In genomic region chr9:16147726-16148125, GRCh38 we compare ENCODE assay signal across 15 cellular contexts.
"Had no signal": no experiment of that assay in that cellular context is flagged by ENCODE, and none has a peak within 500 bp of the region (broad histone marks: within the 10 kb centered on the region; RNA-seq: fewer than 3 reads in every experiment).

No MANE protein-coding gene starts in this region.

- ATAC-seq: activated naive CD8-positive, alpha-beta T cell treated with anti-CD3 and anti-CD28 coated beads, Interleukin-2, amount 50 U/mL, for 24 hours; activated T-helper 17 cell treated with anti-CD3 and anti-CD28 coated beads, Interleukin-2, amount 50 U/mL, for 72 hours; psoas muscle had no signal

- H3K4me1 Mint-ChIP-seq: activated T-helper 17 cell treated with anti-CD3 and anti-CD28 coated beads, Interleukin-2, amount 50 U/mL, for 72 hours had no signal

- H3K4me3 Mint-ChIP-seq: activated naive CD4-positive, alpha-beta T cell treated with anti-CD3 and anti-CD28 coated beads for 36 hours; activated naive CD8-positive, alpha-beta T cell treated with anti-CD3 and anti-CD28 coated beads, Interleukin-2, amount 50 U/mL, for 24 hours; activated T-helper 17 cell treated with anti-CD3 and anti-CD28 coated beads, Interleukin-2, amount 50 U/mL, for 72 hours; stimulated activated naive CD8-positive, alpha-beta T cell treated with anti-CD3 and anti-CD28 coated beads, Interleukin-15, Interleukin-2, amounts not matched to agents 100 ng/mL and 50 ng/mL, for 24 hours had no signal

- H3K4me1 ChIP-seq: psoas muscle, right lobe of liver had no signal

- H3K9me3 ChIP-seq: psoas muscle, right lobe of liver had no signal

- H3K27ac ChIP-seq: epithelial cell of prostate, psoas muscle, right lobe of liver, VCaP had no signal

- H3K4me3 ChIP-seq: psoas muscle, right lobe of liver had no signal

- H3K27ac Mint-ChIP-seq: activated naive CD4-positive, alpha-beta T cell treated with anti-CD3 and anti-CD28 coated beads for 36 hours; activated naive CD8-positive, alpha-beta T cell treated with anti-CD3 and anti-CD28 coated beads, Interleukin-2, amount 50 U/mL, for 24 hours; activated T-helper 17 cell treated with anti-CD3 and anti-CD28 coated beads, Interleukin-2, amount 50 U/mL, for 72 hours; stimulated activated naive CD8-positive, alpha-beta T cell treated with anti-CD3 and anti-CD28 coated beads, Interleukin-15, Interleukin-2, amounts not matched to agents 100 ng/mL and 50 ng/mL, for 24 hours had no signal

- H3K27me3 ChIP-seq: right lobe of liver had no signal

- H3K27me3 Mint-ChIP-seq: activated T-helper 17 cell treated with anti-CD3 and anti-CD28 coated beads, Interleukin-2, amount 50 U/mL, for 72 hours; stimulated activated naive CD8-positive, alpha-beta T cell treated with anti-CD3 and anti-CD28 coated beads, Interleukin-15, Interleukin-2, amounts not matched to agents 100 ng/mL and 50 ng/mL, for 24 hours had no signal

- H3K9me3 Mint-ChIP-seq: activated naive CD4-positive, alpha-beta T cell treated with anti-CD3 and anti-CD28 coated beads for 36 hours; activated naive CD8-positive, alpha-beta T cell treated with anti-CD3 and anti-CD28 coated beads, Interleukin-2, amount 50 U/mL, for 24 hours had no signal

- H3K36me3 ChIP-seq: right lobe of liver had no signal

- DNase-seq: activated CD4-positive, alpha-beta T cell treated with anti-CD3 and anti-CD28 coated beads for 1 hour; activated CD4-positive, alpha-beta T cell treated with anti-CD3 and anti-CD28 coated beads, Interleukin-2, amount 50 U/mL, for 48 hours; activated naive CD4-positive, alpha-beta T cell treated with anti-CD3 and anti-CD28 coated beads for 36 hours; activated naive CD8-positive, alpha-beta T cell treated with anti-CD3 and anti-CD28 coated beads, Interleukin-2, amount 50 U/mL, for 24 hours; aorta; dermis blood vessel endothelial cell; foreskin melanocyte; kidney glomerular epithelial cell; psoas muscle; right lobe of liver; T-helper 9 cell had no signal
